41 cellular contexts compared by ENCODE assay signal in the genomic region with DNA sequence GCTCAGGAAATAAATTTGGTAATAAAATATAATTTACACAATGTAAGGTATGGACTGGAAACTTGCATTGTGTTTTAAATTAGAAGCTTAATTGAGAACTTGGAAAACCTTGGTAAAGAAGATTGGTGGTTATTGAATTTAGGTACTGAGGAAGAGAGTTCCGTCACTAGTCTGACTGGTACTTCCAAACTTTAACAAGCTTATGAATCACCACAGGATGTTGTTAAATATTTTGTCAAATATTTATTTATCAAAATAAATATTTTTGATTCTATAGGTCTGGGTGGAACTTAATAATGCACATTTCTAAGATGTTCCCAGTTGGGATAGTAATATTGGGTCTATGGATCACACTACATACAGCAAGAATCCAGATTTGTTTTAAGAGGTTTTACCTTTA.
"Had no signal": no experiment of that assay in that cellular context is flagged by ENCODE, and none has a peak within 500 bp of the region (broad histone marks: within the 10 kb centered on the region; RNA-seq: fewer than 3 reads in every experiment).

No MANE protein-coding gene starts in this region.

- H3K9me3 Mint-ChIP-seq: activated CD4-positive, alpha-beta memory T cell treated with anti-CD3 and anti-CD28 coated beads, Interleukin-2, amount 10 ng/mL, durations not matched to agents 7 days and 5 days; activated CD4-positive, alpha-beta T cell treated with anti-CD3 and anti-CD28 coated beads, Interleukin-2, amount 10 ng/mL, durations not matched to agents 7 days and 5 days; activated naive CD4-positive, alpha-beta T cell treated with anti-CD3 and anti-CD28 coated beads, Interleukin-2, amount 10 ng/mL, durations not matched to agents 7 days and 5 days; activated naive CD4-positive, alpha-beta T cell treated with anti-CD3 and anti-CD28 coated beads, Interleukin-2, amount 50 U/mL, for 24 hours; activated naive CD8-positive, alpha-beta T cell treated with anti-CD3 and anti-CD28 coated beads, Interleukin-2, amount 10 ng/mL, durations not matched to agents 7 days and 5 days; activated naive CD8-positive, alpha-beta T cell treated with anti-CD3 and anti-CD28 coated beads, Interleukin-2, amount 50 U/mL, for 24 hours; activated T-cell treated with anti-CD3 and anti-CD28 coated beads, Interleukin-2, amount 50 U/mL, for 24 hours; activated T-helper 2 cell treated with anti-CD3 and anti-CD28 coated beads, Interferon-gamma antibody, Interleukin-2, Interleukin-4, amounts not matched to agents 10 μg/mL and 5 μg/mL and 100 μg/mL, durations not matched to agents 14 hours and 24 hours and 36 hours; T-helper 1 cell treated with Interleukin-12 subunit alpha and Interleukin-12 subunit beta and Interleukin-4 antibody, amounts not matched to agents 30 μg/mL and 1 μg/mL, for 36 hours; T-helper 2 cell treated with Interferon-gamma antibody and Interleukin-4, amounts not matched to agents 5 μg/mL and 100 μg/mL, for 36 hours had no signal

- H3K36me3 ChIP-seq: ascending aorta, brain microvascular endothelial cell, cardiac muscle cell, colonic mucosa, WERI-Rb-1 had no signal

- H3K27ac Mint-ChIP-seq: activated CD4-positive, alpha-beta memory T cell treated with anti-CD3 and anti-CD28 coated beads, Interleukin-2, amount 10 ng/mL, durations not matched to agents 7 days and 5 days; activated CD4-positive, alpha-beta T cell treated with anti-CD3 and anti-CD28 coated beads for 36 hours; activated CD4-positive, alpha-beta T cell treated with anti-CD3 and anti-CD28 coated beads, Interleukin-2, amount 10 ng/mL, durations not matched to agents 7 days and 5 days; activated CD8-positive, alpha-beta memory T cell treated with anti-CD3 and anti-CD28 coated beads, Interleukin-2, amount 10 ng/mL, durations not matched to agents 7 days and 5 days; activated CD8-positive, alpha-beta T cell treated with anti-CD3 and anti-CD28 coated beads, Interleukin-2, amount 10 ng/mL, durations not matched to agents 7 days and 5 days; activated naive CD4-positive, alpha-beta T cell treated with anti-CD3 and anti-CD28 coated beads, Interleukin-2, amount 10 ng/mL, durations not matched to agents 7 days and 5 days; activated naive CD4-positive, alpha-beta T cell treated with anti-CD3 and anti-CD28 coated beads, Interleukin-2, amount 50 U/mL, for 24 hours; activated naive CD8-positive, alpha-beta T cell; activated naive CD8-positive, alpha-beta T cell treated with anti-CD3 and anti-CD28 coated beads, Interleukin-2, amount 10 ng/mL, durations not matched to agents 7 days and 5 days; activated naive CD8-positive, alpha-beta T cell treated with anti-CD3 and anti-CD28 coated beads, Interleukin-2, amount 50 U/mL, for 24 hours; activated T-cell treated with anti-CD3 and anti-CD28 coated beads, Interleukin-2, amount 50 U/mL, for 24 hours; activated T-helper 2 cell treated with anti-CD3 and anti-CD28 coated beads, Interferon-gamma antibody, Interleukin-2, Interleukin-4, amounts not matched to agents 10 μg/mL and 5 μg/mL and 100 μg/mL, durations not matched to agents 14 hours and 24 hours and 36 hours; T-helper 1 cell treated with Interleukin-12 subunit alpha and Interleukin-12 subunit beta and Interleukin-4 antibody, amounts not matched to agents 30 μg/mL and 1 μg/mL, for 36 hours; T-helper 2 cell treated with Interferon-gamma antibody and Interleukin-4, amounts not matched to agents 5 μg/mL and 100 μg/mL, for 36 hours; WTC11 had no signal

- H3K36me3 Mint-ChIP-seq: activated CD8-positive, alpha-beta memory T cell treated with anti-CD3 and anti-CD28 coated beads, Interleukin-2, amount 10 ng/mL, durations not matched to agents 7 days and 5 days; activated naive CD4-positive, alpha-beta T cell treated with anti-CD3 and anti-CD28 coated beads, Interleukin-2, amount 10 ng/mL, durations not matched to agents 7 days and 5 days; activated naive CD4-positive, alpha-beta T cell treated with anti-CD3 and anti-CD28 coated beads, Interleukin-2, amount 50 U/mL, for 24 hours; activated naive CD8-positive, alpha-beta T cell; activated naive CD8-positive, alpha-beta T cell treated with anti-CD3 and anti-CD28 coated beads, Interleukin-2, amount 10 ng/mL, durations not matched to agents 7 days and 5 days; WTC11 had no signal

- FAIRE-seq: bronchial epithelial cell, TTC549 had no signal

- ATAC-seq: activated CD4-positive, alpha-beta T cell treated with anti-CD3 and anti-CD28 coated beads for 36 hours; activated CD4-positive, CD25-positive, alpha-beta regulatory T cell treated with anti-CD3 and anti-CD28 coated beads, Interleukin-2, amount 50 U/mL, for 24 hours; activated CD8-positive, alpha-beta memory T cell treated with anti-CD3 and anti-CD28 coated beads, Interleukin-2, amount 10 ng/mL, durations not matched to agents 7 days and 5 days; activated CD8-positive, alpha-beta T cell treated with anti-CD3 and anti-CD28 coated beads, Interleukin-2, amount 10 ng/mL, durations not matched to agents 7 days and 5 days; activated naive CD8-positive, alpha-beta T cell treated with anti-CD3 and anti-CD28 coated beads, Interleukin-2, amount 50 U/mL, for 24 hours; body of pancreas; WTC11 had no signal

- H3K4me1 ChIP-seq: ascending aorta, body of pancreas, colonic mucosa had no signal

- H3K9me3 ChIP-seq: ascending aorta, body of pancreas, colonic mucosa had no signal

- DNase-seq: activated CD4-positive, alpha-beta memory T cell treated with anti-CD3 and anti-CD28 coated beads, Interleukin-2, amount 10 ng/mL, durations not matched to agents 7 days and 5 days; activated CD4-positive, alpha-beta T cell treated with anti-CD3 and anti-CD28 coated beads for 1 hour; activated CD4-positive, alpha-beta T cell treated with anti-CD3 and anti-CD28 coated beads for 36 hours; activated CD4-positive, alpha-beta T cell treated with anti-CD3 and anti-CD28 coated beads for 48 hours; activated CD4-positive, alpha-beta T cell treated with anti-CD3 and anti-CD28 coated beads, Interleukin-2, amount 10 ng/mL, durations not matched to agents 7 days and 5 days; activated CD4-positive, alpha-beta T cell treated with anti-CD3 and anti-CD28 coated beads, Interleukin-2, amount 50 U/mL, for 48 hours; activated CD4-positive, CD25-positive, alpha-beta regulatory T cell; activated CD8-positive, alpha-beta memory T cell treated with anti-CD3 and anti-CD28 coated beads for 24 hours; activated CD8-positive, alpha-beta memory T cell treated with anti-CD3 and anti-CD28 coated beads, Interleukin-2, amount 10 ng/mL, durations not matched to agents 7 days and 5 days; activated CD8-positive, alpha-beta memory T cell treated with anti-CD3 and anti-CD28 coated beads, Interleukin-2, amount 50 U/mL, for 48 hours; activated CD8-positive, alpha-beta T cell treated with anti-CD3 and anti-CD28 coated beads, Interleukin-2, amount 10 ng/mL, durations not matched to agents 7 days and 5 days; activated effector memory CD4-positive, alpha-beta T cell treated with Interleukin-2 at 50 U/mL for 16 hours; activated gamma-delta T cell; activated naive CD4-positive, alpha-beta T cell treated with anti-CD3 and anti-CD28 coated beads, Interleukin-2, amount 10 ng/mL, durations not matched to agents 7 days and 5 days; activated naive CD4-positive, alpha-beta T cell treated with Interleukin-2 at 50 U/mL for 16 hours; activated naive CD8-positive, alpha-beta T cell treated with anti-CD3 and anti-CD28 coated beads, Interleukin-2, amount 10 ng/mL, durations not matched to agents 7 days and 5 days; activated naive CD8-positive, alpha-beta T cell treated with anti-CD3 and anti-CD28 coated beads, Interleukin-2, amount 50 U/mL, for 24 hours; activated T-cell treated with anti-CD3 and anti-CD28 coated beads, Interleukin-2, amount 50 U/mL, for 24 hours; activated T-cell treated with anti-CD3 and anti-CD28 coated beads, Interleukin-2, amount 50 U/mL, for 48 hours; amygdala; anterior cingulate cortex; body of pancreas; brain microvascular endothelial cell; caudate nucleus; cerebellar nuclear complex; colonic mucosa; T-helper 2 cell; T-helper 9 cell; WERI-Rb-1 had no signal

- H3K4me3 Mint-ChIP-seq: activated CD4-positive, alpha-beta memory T cell treated with anti-CD3 and anti-CD28 coated beads, Interleukin-2, amount 10 ng/mL, durations not matched to agents 7 days and 5 days; activated CD4-positive, alpha-beta T cell treated with anti-CD3 and anti-CD28 coated beads for 36 hours; activated CD4-positive, alpha-beta T cell treated with anti-CD3 and anti-CD28 coated beads, Interleukin-2, amount 10 ng/mL, durations not matched to agents 7 days and 5 days; activated CD8-positive, alpha-beta memory T cell treated with anti-CD3 and anti-CD28 coated beads, Interleukin-2, amount 10 ng/mL, durations not matched to agents 7 days and 5 days; activated CD8-positive, alpha-beta T cell treated with anti-CD3 and anti-CD28 coated beads, Interleukin-2, amount 10 ng/mL, durations not matched to agents 7 days and 5 days; activated naive CD4-positive, alpha-beta T cell treated with anti-CD3 and anti-CD28 coated beads, Interleukin-2, amount 10 ng/mL, durations not matched to agents 7 days and 5 days; activated naive CD4-positive, alpha-beta T cell treated with anti-CD3 and anti-CD28 coated beads, Interleukin-2, amount 50 U/mL, for 24 hours; activated naive CD8-positive, alpha-beta T cell; activated naive CD8-positive, alpha-beta T cell treated with anti-CD3 and anti-CD28 coated beads, Interleukin-2, amount 10 ng/mL, durations not matched to agents 7 days and 5 days; activated naive CD8-positive, alpha-beta T cell treated with anti-CD3 and anti-CD28 coated beads, Interleukin-2, amount 50 U/mL, for 24 hours; activated T-cell treated with anti-CD3 and anti-CD28 coated beads, Interleukin-2, amount 50 U/mL, for 24 hours; central memory CD8-positive, alpha-beta T cell; T-helper 1 cell treated with Interleukin-12 subunit alpha and Interleukin-12 subunit beta and Interleukin-4 antibody, amounts not matched to agents 30 μg/mL and 1 μg/mL, for 36 hours; T-helper 2 cell treated with Interferon-gamma antibody and Interleukin-4, amounts not matched to agents 5 μg/mL and 100 μg/mL, for 36 hours; WTC11 had no signal

- H3K27me3 Mint-ChIP-seq: activated CD4-positive, alpha-beta memory T cell treated with anti-CD3 and anti-CD28 coated beads, Interleukin-2, amount 10 ng/mL, durations not matched to agents 7 days and 5 days; activated CD4-positive, alpha-beta T cell treated with anti-CD3 and anti-CD28 coated beads for 36 hours; activated CD4-positive, alpha-beta T cell treated with anti-CD3 and anti-CD28 coated beads, Interleukin-2, amount 10 ng/mL, durations not matched to agents 7 days and 5 days; activated CD8-positive, alpha-beta memory T cell treated with anti-CD3 and anti-CD28 coated beads, Interleukin-2, amount 10 ng/mL, durations not matched to agents 7 days and 5 days; activated naive CD4-positive, alpha-beta T cell treated with anti-CD3 and anti-CD28 coated beads, Interleukin-2, amount 10 ng/mL, durations not matched to agents 7 days and 5 days; activated naive CD4-positive, alpha-beta T cell treated with anti-CD3 and anti-CD28 coated beads, Interleukin-2, amount 50 U/mL, for 24 hours; activated naive CD8-positive, alpha-beta T cell; activated naive CD8-positive, alpha-beta T cell treated with anti-CD3 and anti-CD28 coated beads, Interleukin-2, amount 10 ng/mL, durations not matched to agents 7 days and 5 days; activated naive CD8-positive, alpha-beta T cell treated with anti-CD3 and anti-CD28 coated beads, Interleukin-2, amount 50 U/mL, for 24 hours; activated T-cell treated with anti-CD3 and anti-CD28 coated beads, Interleukin-2, amount 50 U/mL, for 24 hours; central memory CD8-positive, alpha-beta T cell had no signal

- H3K4me3 ChIP-seq: ascending aorta, body of pancreas, cardiac muscle cell, colonic mucosa had no signal

- H3K4me1 Mint-ChIP-seq: activated CD4-positive, alpha-beta memory T cell treated with anti-CD3 and anti-CD28 coated beads, Interleukin-2, amount 10 ng/mL, durations not matched to agents 7 days and 5 days; activated CD4-positive, alpha-beta T cell treated with anti-CD3 and anti-CD28 coated beads for 36 hours; activated CD4-positive, alpha-beta T cell treated with anti-CD3 and anti-CD28 coated beads, Interleukin-2, amount 10 ng/mL, durations not matched to agents 7 days and 5 days; activated CD8-positive, alpha-beta memory T cell treated with anti-CD3 and anti-CD28 coated beads, Interleukin-2, amount 10 ng/mL, durations not matched to agents 7 days and 5 days; activated naive CD4-positive, alpha-beta T cell treated with anti-CD3 and anti-CD28 coated beads, Interleukin-2, amount 10 ng/mL, durations not matched to agents 7 days and 5 days; activated naive CD4-positive, alpha-beta T cell treated with anti-CD3 and anti-CD28 coated beads, Interleukin-2, amount 50 U/mL, for 24 hours; activated naive CD8-positive, alpha-beta T cell treated with anti-CD3 and anti-CD28 coated beads, Interleukin-2, amount 10 ng/mL, durations not matched to agents 7 days and 5 days; activated naive CD8-positive, alpha-beta T cell treated with anti-CD3 and anti-CD28 coated beads, Interleukin-2, amount 50 U/mL, for 24 hours; central memory CD8-positive, alpha-beta T cell had no signal

- H3K27ac ChIP-seq: ascending aorta, body of pancreas, brain microvascular endothelial cell, cardiac muscle cell, colonic mucosa, WERI-Rb-1 had no signal

- H3K27me3 ChIP-seq: ascending aorta, body of pancreas, brain microvascular endothelial cell, cardiac muscle cell, colonic mucosa had no signal
